ENCODE assay signal across 19 cellular contexts in genomic region chr10:88903715-88904114, GRCh38. TPM values are rescaled to one million over a fixed set of nuclear protein-coding genes. Genes with fewer than 3 reads are reported as not detected.
DNase-seq lines count a peak whose midpoint lies in the region; ATAC-seq, FAIRE-seq and TF ChIP-seq lines count a peak whose summit lies in the region.
"Had no signal": no experiment of that assay in that cellular context is flagged by ENCODE, and none has a peak within 500 bp of the region (broad histone marks: within the 10 kb centered on the region; RNA-seq: fewer than 3 reads in every experiment).

No MANE protein-coding gene starts in this region.

- H3K36me3 ChIP-seq in colonic mucosa (no peaks in the 10 kb centered on the region), small intestine (ENCODE audit: control insufficient read depth in 2 of 2, insufficient read depth in 2 of 2, low read length in 2 of 2) (peaks cover 3 to 4% of the 10 kb centered on the region in 2 donors), kidney (ENCODE audit: control insufficient read depth in 1 of 2, insufficient read depth in 2 of 2, low read length in 2 of 2) (no peaks in the 10 kb centered on the region)
- H3K36me3 ChIP-seq: HAP-1 had no signal

- WGBS in small intestine, 3 donors: 23 to 75% (median 43%) methylated on average over 3 of the region's 3 CpGs

- H3K27ac ChIP-seq in colonic mucosa: peak overlapping the region; percentile 76
- peak overlapping the region in 1 of 2 donors; percentile 33 for H3K27ac ChIP-seq in small intestine (ENCODE audit: low read depth in 1 of 2, low read length in 1 of 2)
- no peak overlapping the region for H3K27ac ChIP-seq in kidney (ENCODE audit: low read depth in 2 of 2, low read length in 2 of 2)

- FAIRE-seq in small intestine (lab: Jason Lieb, UNC) (no peak), kidney (lab: Jason Lieb, UNC) (no peak)
- FAIRE-seq: D721Med had no signal

- no peaks in the 10 kb centered on the region for H3K27me3 ChIP-seq in colonic mucosa
- no peaks in the 10 kb centered on the region for H3K27me3 ChIP-seq in small intestine (ENCODE audit: control insufficient read depth in 2 of 2, insufficient read depth in 2 of 2, low read length in 2 of 2)
- H3K27me3 ChIP-seq: BE2C had no signal

- TF ChIP-seq CTCF in colonic mucosa (IDR thresholded peaks at IDR 0.05) (no peak), kidney (IDR thresholded peaks at IDR 0.05; ENCODE audit: borderline replicate concordance, extremely low read depth, insufficient read depth) (no peak)

- ATAC-seq in GM21423 (IDR thresholded peaks at IDR 0.05; ENCODE audit: unreplicated experiment) (no peak), GM21723 (IDR thresholded peaks at IDR 0.05; ENCODE audit: unreplicated experiment) (no peak)
- ATAC-seq: Panc1, Right ventricle myocardium inferior had no signal

- H3K9ac ChIP-seq in colonic mucosa (ENCODE audit: low read depth in 2 of 2, low read length in 2 of 2) (peak overlapping the region in 1 of 2 donors; percentile 24), kidney (ENCODE audit: low read length in 2 of 2) (no peak overlapping the region)

- intact Hi-C loops in colonic mucosa (cut with DNase I): no loop called here
- intact Hi-C loops in kidney (cut with DNase I): no loop called here

- H3K4me3 ChIP-seq in colonic mucosa (no peak overlapping the region), small intestine (ENCODE audit: low read depth in 1 of 2, low read length in 2 of 2) (no peak overlapping the region), kidney (ENCODE audit: low read length in 2 of 2) (no peak overlapping the region)
- H3K4me3 ChIP-seq: HAP-1 had no signal

- H3K4me1 ChIP-seq in colonic mucosa (peaks cover 5% of the 10 kb centered on the region), small intestine (ENCODE audit: control insufficient read depth in 2 of 2, insufficient read depth in 1 of 2, low read depth in 1 of 2, low read length in 1 of 2) (peaks cover 5 to 16% of the 10 kb centered on the region in 2 donors), kidney (ENCODE audit: control insufficient read depth in 1 of 2, insufficient read depth in 1 of 2, low read depth in 1 of 2, low read length in 2 of 2) (peaks cover 0 to 2% of the 10 kb centered on the region in 2 donors)

- H3K9me3 ChIP-seq in colonic mucosa (no peaks in the 10 kb centered on the region), small intestine (ENCODE audit: control insufficient read depth, low read depth) (no peaks in the 10 kb centered on the region), kidney (ENCODE audit: control insufficient read depth in 1 of 2, low read length in 2 of 2) (no peaks in the 10 kb centered on the region)
- H3K9me3 ChIP-seq: BE2C, HAP-1 had no signal

- DNase-seq in DMS 273 treated with DMSO at 0.1 percent for 48 hours (lab: John Stamatoyannopoulos, UW): peak; percentile 61
- DNase-seq in HT-29 (ENCODE audit: low spot score): peak; percentile 83
- DNase-seq in colonic mucosa: peak; percentile 71
- peak; percentile 91 for DNase-seq in small intestine
- no peak for DNase-seq in kidney
- DNase-seq: ACHN; BE2C; CD4-positive, alpha-beta memory T cell; NCI-H1417; NCI-H1930; NCI-H2171; NCI-H774 had no signal

RNA-seq across cellular contexts. Expression of gene STAMBPL1, which starts 23.7 kb away (rescaled TPM):
- 61.2 and 79.2 TPM in 2 replicates for total RNA-seq in HT-29 (2014; rRNA removed; shearing (Covaris generic))
- total RNA-seq in colonic mucosa (10 to 100 TPM; 16.3 to 20.4 TPM), kidney (6.9 TPM)
- polyA plus RNA-seq in small intestine (10 to 100 TPM in 1 of 3 donors, 1 to 10 TPM in 2; 2.9 to 10.1 (median 8.6) TPM), kidney (ENCODE audit: insufficient read depth, low read depth, low replicate concordance) (3.0 TPM)

RNA-seq across cellular contexts. Expression of gene ACTA2, which starts 48.9 kb away (rescaled TPM):
- total RNA-seq in HT-29 (2014; rRNA removed; shearing (Covaris generic)): 0.31 and 1.4 TPM in 2 replicates
- total RNA-seq in colonic mucosa: 100 to 1,000 TPM in 1 of 2 donors, 10 to 100 TPM in 1; 88.3 to 265 TPM
- polyA plus RNA-seq in small intestine: 100 to 1,000 TPM in 1 of 3 donors, 10 to 100 TPM in 1, 1 to 10 TPM in 1; 6.5 to 274 (median 60.0) TPM
- total RNA-seq in kidney: 471 TPM
- polyA plus RNA-seq in kidney (ENCODE audit: insufficient read depth, low read depth, low replicate concordance): 378 TPM

RNA-seq across cellular contexts. Expression of gene ANKRD22, which starts 52.1 kb away (rescaled TPM):
- 6.2 and 7.2 TPM in 2 replicates for total RNA-seq in HT-29 (2014; rRNA removed; shearing (Covaris generic))
- 10 to 100 TPM; 26.6 to 28.2 TPM for total RNA-seq in colonic mucosa
- 1 to 10 TPM in 2 of 3 donors, under 1 TPM in 1; 0.81 to 8.5 (median 2.5) TPM for polyA plus RNA-seq in small intestine
- total RNA-seq in kidney: 3.6 TPM
- polyA plus RNA-seq in kidney (ENCODE audit: insufficient read depth, low read depth, low replicate concordance): 6.5 TPM
- total RNA-seq: Right ventricle myocardium inferior had no signal
- polyA plus RNA-seq: CD4-positive, alpha-beta memory T cell; IgD-negative memory B cell had no signal

Comparison
In these comparisons a context has a peak if more than half of its experiments do, and no peak if none do; other contexts are left out.
1. RNA of gene ACTA2, which starts 48.9 kb away (total RNA-seq): 471 TPM in kidney (single experiment) and 88.3 to 265 TPM in colonic mucosa; 0.31 to 1.4 TPM in HT-29; every median in the first group is over 10 times any median in the second.